ENCODE assay signal across 26 cellular contexts in genomic region chr19:33390908-33391630, GRCh38. TPM values are rescaled to one million over a fixed set of nuclear protein-coding genes. Genes with fewer than 3 reads are reported as not detected.
DNase-seq lines count a peak whose midpoint lies in the region; ATAC-seq, FAIRE-seq and TF ChIP-seq lines count a peak whose summit lies in the region.
"Had no signal": no experiment of that assay in that cellular context is flagged by ENCODE, and none has a peak within 500 bp of the region (broad histone marks: within the 10 kb centered on the region; RNA-seq: fewer than 3 reads in every experiment).

No MANE protein-coding gene starts in this region.

- intact Hi-C loops in HepG2 (cut with micrococcal nuclease; ENCODE audit: unreplicated experiment) = loop anchor here (5.0 kb wide), 1 partner anchor 89 kb away; the partner anchor contains the start of gene CEBPA
- intact Hi-C loops in sciatic nerve (cut with DNase I) = no loop called here

- H3K4me1 Mint-ChIP-seq in activated naive CD4-positive, alpha-beta T cell treated with anti-CD3 and anti-CD28 coated beads, Interleukin-2, amount 10 ng/mL, durations not matched to agents 7 days and 5 days = no peaks in the 10 kb centered on the region
- H3K4me1 Mint-ChIP-seq: activated naive CD8-positive, alpha-beta T cell treated with anti-CD3 and anti-CD28 coated beads for 36 hours; naive B cell had no signal

- no peak overlapping the region for H3K4me2 ChIP-seq in HepG2 (ENCODE audit: low read depth, low read length)
- H3K4me2 ChIP-seq: smooth muscle cell had no signal

- ATAC-seq in HepG2 (no peak), sciatic nerve (no peak), omental fat pad (ENCODE audit: low FRiP score) (no peak)
- ATAC-seq: activated CD8-positive, alpha-beta T cell treated with anti-CD3 and anti-CD28 coated beads, Interleukin-2, amount 10 ng/mL, durations not matched to agents 7 days and 5 days; activated T-cell treated with anti-CD3 and anti-CD28 coated beads, Interleukin-2, amount 50 U/mL, for 72 hours; CD8-positive, alpha-beta T cell; GM12878 had no signal

- H3K9me3 ChIP-seq in SK-N-MC (ENCODE audit: low read depth, low read length) (no peaks in the 10 kb centered on the region), HepG2 (ENCODE audit: low read length) (no peaks in the 10 kb centered on the region)
- H3K9me3 ChIP-seq: body of pancreas, stomach had no signal

- H4K20me1 ChIP-seq in HepG2 (ENCODE audit: insufficient read depth, low read length) = no peaks in the 10 kb centered on the region

- in situ Hi-C loops in GM13976 (cut with MboI; ENCODE audit: low sequenced_read_pairs, unreplicated experiment) (no loop called here), HepG2 (cut with HindIII; ENCODE audit: extremely low pct_ligation_motif_present, low pct_unique_long_range_greater_than_20kb) (no loop called here)

- H3K27ac Mint-ChIP-seq in activated naive CD4-positive, alpha-beta T cell treated with anti-CD3 and anti-CD28 coated beads, Interleukin-2, amount 10 ng/mL, durations not matched to agents 7 days and 5 days = no peak overlapping the region
- H3K27ac Mint-ChIP-seq: activated CD8-positive, alpha-beta T cell treated with anti-CD3 and anti-CD28 coated beads, Interleukin-2, amount 10 ng/mL, durations not matched to agents 7 days and 5 days; activated naive CD8-positive, alpha-beta T cell treated with anti-CD3 and anti-CD28 coated beads for 36 hours; activated T-cell treated with anti-CD3 and anti-CD28 coated beads, Interleukin-2, amount 50 U/mL, for 72 hours; CD8-positive, alpha-beta T cell; endodermal cell; naive B cell; type B pancreatic cell had no signal

- BruUV-seq in HepG2 (replicated peaks; lab: Mats Ljungman, UMichigan) = no TSS peak

- H3K27me3 Mint-ChIP-seq in activated naive CD4-positive, alpha-beta T cell treated with anti-CD3 and anti-CD28 coated beads, Interleukin-2, amount 10 ng/mL, durations not matched to agents 7 days and 5 days = no peaks in the 10 kb centered on the region
- H3K27me3 Mint-ChIP-seq: activated naive CD8-positive, alpha-beta T cell treated with anti-CD3 and anti-CD28 coated beads for 36 hours; naive B cell; type B pancreatic cell had no signal

- WGBS in HepG2 (ENCODE audit: low lambda C conversion rate) = 95% methylated on average over 9 of the region's 24 CpGs

- H3K27ac ChIP-seq in SK-N-MC (0 out of 2 replicates have a peak overlapping the region, but pooled peaks have one; percentile 62), HepG2 (ENCODE audit: extremely low read length, insufficient read depth, low read length) (peak overlapping the region; percentile 94)

- H3K36me3 ChIP-seq in SK-N-MC (ENCODE audit: insufficient read depth, low read length) = no peaks in the 10 kb centered on the region
- peaks cover 6% of the 10 kb centered on the region in 2 experiments; a peak in 4 of 5 replicates for H3K36me3 ChIP-seq in HepG2 (replicated peaks in 1 of 2; ENCODE audit: control insufficient read depth in 1 of 2, insufficient read depth in 2 of 2, low read length in 2 of 2)

- no peak overlapping the region for H3K4me3 Mint-ChIP-seq in activated naive CD4-positive, alpha-beta T cell treated with anti-CD3 and anti-CD28 coated beads, Interleukin-2, amount 10 ng/mL, durations not matched to agents 7 days and 5 days
- H3K4me3 Mint-ChIP-seq: activated CD8-positive, alpha-beta T cell treated with anti-CD3 and anti-CD28 coated beads, Interleukin-2, amount 10 ng/mL, durations not matched to agents 7 days and 5 days; activated naive CD8-positive, alpha-beta T cell treated with anti-CD3 and anti-CD28 coated beads for 36 hours; activated T-cell treated with anti-CD3 and anti-CD28 coated beads, Interleukin-2, amount 50 U/mL, for 72 hours; CD8-positive, alpha-beta T cell; endodermal cell; type B pancreatic cell had no signal

- CTCF ChIA-PET in HepG2 (lab: Yijun Ruan, JAX; ENCODE audit: low intra/inter-chr PET ratio, low total read pairs) = no interaction called here
- CTCF ChIA-PET in activated naive CD4-positive, alpha-beta T cell treated with anti-CD3 and anti-CD28 coated beads, Interleukin-2, amount 10 ng/mL, durations not matched to agents 7 days and 5 days (lab: Charles Lee) = interaction anchor here (1.2 kb wide), 1 partner anchor 155 kb away, joined by 4 read pairs; no protein-coding TSS in a partner anchor

- peaks cover 2% of the 10 kb centered on the region for H3K36me3 Mint-ChIP-seq in activated naive CD4-positive, alpha-beta T cell treated with anti-CD3 and anti-CD28 coated beads, Interleukin-2, amount 10 ng/mL, durations not matched to agents 7 days and 5 days
- H3K36me3 Mint-ChIP-seq: naive B cell, type B pancreatic cell had no signal

- POLR2A ChIA-PET in HepG2 (lab: Yijun Ruan, JAX) = interaction anchor here (1.2 to 4.7 kb wide), 5 partner anchors 8 to 92 kb away, joined by 3 to 58 read pairs (median 32); partner anchors contain the start of gene CEBPG

- H2AFZ ChIP-seq in HepG2 (ENCODE audit: low read length) = no peak overlapping the region

- peaks cover 64% of the 10 kb centered on the region for H3K4me1 ChIP-seq in HepG2 (ENCODE audit: insufficient read depth, low read length)

- no peaks in the 10 kb centered on the region for H3K9me3 Mint-ChIP-seq in activated naive CD4-positive, alpha-beta T cell treated with anti-CD3 and anti-CD28 coated beads, Interleukin-2, amount 10 ng/mL, durations not matched to agents 7 days and 5 days
- H3K9me3 Mint-ChIP-seq: activated naive CD8-positive, alpha-beta T cell treated with anti-CD3 and anti-CD28 coated beads for 36 hours; activated T-cell treated with anti-CD3 and anti-CD28 coated beads, Interleukin-2, amount 50 U/mL, for 72 hours; CD8-positive, alpha-beta T cell; endodermal cell; naive B cell; type B pancreatic cell had no signal

- no peaks in the 10 kb centered on the region for H3K27me3 ChIP-seq in HepG2 (ENCODE audit: control insufficient read depth in 1 of 2, insufficient read depth in 2 of 2, low read length in 2 of 2)
- H3K27me3 ChIP-seq: body of pancreas, stomach had no signal

- FAIRE-seq in HepG2 (lab: Jason Lieb, UNC) = no peak
- FAIRE-seq: colon, GM12878, H54 had no signal

- no peak for TF ChIP-seq CTCF in GM13976 (IDR thresholded peaks at IDR 0.05; ENCODE audit: borderline replicate concordance, control extremely low read depth, extremely low read depth, insufficient read depth, missing control alignments)
- TF ChIP-seq CTCF in HepG2 (CRISPR knock-in tag; IDR thresholded peaks at IDR 0.05) = no peak; the same call in 1 of the 2 replicates
- TF ChIP-seq CTCF in omental fat pad (IDR thresholded peaks at IDR 0.05) = no peak

- H3K9ac ChIP-seq in SK-N-MC (ENCODE audit: insufficient read length) = no peak overlapping the region
- no peak overlapping the region for H3K9ac ChIP-seq in HepG2 (ENCODE audit: insufficient read depth, low read depth, low read length)

- H3K4me3 ChIP-seq in SK-N-MC = no peak overlapping the region
- H3K4me3 ChIP-seq in HepG2 (replicated peaks in 1 of 3; ENCODE audit: insufficient read depth in 1 of 3, low read depth in 2 of 3, low read length in 3 of 3) = no peak overlapping the region
- H3K4me3 ChIP-seq: body of pancreas, GM12878, smooth muscle cell, stomach had no signal

- no peak for TF ChIP-seq RAD21 in HepG2 (CRISPR knock-in tag; IDR thresholded peaks at IDR 0.05)

- TF ChIP-seq EP300 in HepG2 (IDR thresholded peaks at IDR 0.05; ENCODE audit: low read depth in 2 of 2, low read length in 2 of 2) (no peak), HepG2 (CRISPR knock-in tag; IDR thresholded peaks at IDR 0.05; ENCODE audit: borderline replicate concordance) (no peak)

- DNase-seq in GM13976 (ENCODE audit: low spot score) (peak; percentile 29), SK-N-MC (ENCODE audit: low read depth, low spot score) (no peak), HepG2 (ENCODE audit: low spot score) (no peak), sciatic nerve (ENCODE audit: low spot score) (peak; percentile 63), NCI-H2081 (lab: John Stamatoyannopoulos, UW) (no peak), activated gamma-delta T cell (lab: John Stamatoyannopoulos, UW) (no peak), omental fat pad (ENCODE audit: low spot score) (no peak)
- DNase-seq in activated naive CD4-positive, alpha-beta T cell treated with anti-CD3 and anti-CD28 coated beads, Interleukin-2, amount 10 ng/mL, durations not matched to agents 7 days and 5 days = no peak
- DNase-seq: activated CD4-positive, CD25-positive, alpha-beta regulatory T cell treated with anti-CD3 and anti-CD28 coated beads, Interleukin-2, amount 50 U/mL, for 72 hours; activated CD8-positive, alpha-beta T cell treated with anti-CD3 and anti-CD28 coated beads, Interleukin-2, amount 10 ng/mL, durations not matched to agents 7 days and 5 days; activated naive CD8-positive, alpha-beta T cell treated with anti-CD3 and anti-CD28 coated beads for 36 hours; activated T-cell treated with anti-CD3 and anti-CD28 coated beads, Interleukin-2, amount 50 U/mL, for 72 hours; CD8-positive, alpha-beta T cell; endodermal cell; naive B cell; NCI-H510A; NK-92 treated with Interleukin-12 subunit alpha and Interleukin-12 subunit beta, amount 100 ng/mL, for 24 hours; stimulated activated CD4-positive, alpha-beta T cell treated with anti-CD3 and anti-CD28 coated beads, Interleukin-4, amount 100 ng/mL, for 4 hours; stomach; SW 1271 had no signal

- peaks cover 11% of the 10 kb centered on the region for H3K79me2 ChIP-seq in HepG2 (ENCODE audit: insufficient read depth, low read length)

- no peak for TF ChIP-seq POLR2A in HepG2 (IDR thresholded peaks at IDR 0.05; ENCODE audit: insufficient read depth in 1 of 2, low read depth in 2 of 2, low read length in 2 of 2)

RNA-seq across cellular contexts. Expression of gene CEBPG, which starts 17.6 kb away (rescaled TPM):
- 34.3 and 49.8 TPM in 2 replicates for total RNA-seq in HepG2 (2016; rRNA removed; fragmentation: Illumina TruSeq; extraction: Trizol)
- 13.2 and 14.7 TPM in 2 replicates for total RNA-seq in HepG2 (2016; cell fraction: cytosol; rRNA removed; fragmentation: Illumina TruSeq; extraction: Trizol; ENCODE audit: low read depth)
- 35.7 and 49.1 TPM in 2 replicates for total RNA-seq in HepG2 (2016; cell fraction: insoluble cytoplasmic fraction; rRNA removed; fragmentation: Illumina TruSeq; extraction: Trizol)
- total RNA-seq in HepG2 (2016; cell fraction: membrane; rRNA removed; fragmentation: Illumina TruSeq; extraction: Trizol) = 37.6 and 38.8 TPM in 2 replicates
- total RNA-seq in HepG2 (2016; cell fraction: nucleus; rRNA removed; fragmentation: Illumina TruSeq; extraction: Trizol) = 24.5 and 24.7 TPM in 2 replicates
- polyA plus RNA-seq in HepG2 (2011; rRNA removed) = 25.7 and 26.6 TPM in 2 replicates
- 16.9 and 25.6 TPM in 2 replicates for polyA plus RNA-seq in HepG2 (2011; cell fraction: cytosol; rRNA removed)
- 11.7 and 17.0 TPM in 2 replicates for polyA plus RNA-seq in HepG2 (2011; cell fraction: nucleus; rRNA removed)
- polyA plus RNA-seq in HepG2 (2012) = 34.2 and 46.3 TPM in 2 replicates
- polyA plus RNA-seq in HepG2 (2016; cell fraction: cytosol; fragmentation: Illumina TruSeq; extraction: Trizol; ENCODE audit: low read depth) = 13.2 and 15.5 TPM in 2 replicates
- 44.3 and 47.4 TPM in 2 replicates for polyA plus RNA-seq in HepG2 (2016; cell fraction: insoluble cytoplasmic fraction; fragmentation: Illumina TruSeq; extraction: Trizol; ENCODE audit: low read depth)
- 25.6 and 28.0 TPM in 2 replicates for polyA plus RNA-seq in HepG2 (2016; cell fraction: membrane; fragmentation: Illumina TruSeq; extraction: Trizol; ENCODE audit: low read depth)
- 30.5 and 35.3 TPM in 2 replicates for polyA plus RNA-seq in HepG2 (2016; cell fraction: nucleus; fragmentation: Illumina TruSeq; extraction: Trizol; ENCODE audit: insufficient read depth, low read depth)
- polyA minus RNA-seq in HepG2 (2011; rRNA and poly(A)+ RNA removed; ENCODE audit: low replicate concordance) = 14.6 and 15.2 TPM in 2 replicates
- polyA minus RNA-seq in HepG2 (2011; cell fraction: cytosol; rRNA and poly(A)+ RNA removed) = 18.9 and 25.7 TPM in 2 replicates
- 26.3 and 34.8 TPM in 2 replicates for polyA minus RNA-seq in HepG2 (2011; cell fraction: nucleus; rRNA and poly(A)+ RNA removed)
- 21.2 TPM for total RNA-seq in sciatic nerve
- 10 to 100 TPM; 19.4 to 41.1 (median 30.0) TPM for total RNA-seq in omental fat pad

Comparison
In these comparisons a context has a peak if more than half of its experiments do, and no peak if none do; other contexts are left out.
1. DNase-seq: peak in GM13976 (single experiment) and sciatic nerve (single experiment); none in SK-N-MC (single experiment), HepG2 (single experiment), NCI-H2081 (0 of 2), activated gamma-delta T cell (single experiment), omental fat pad (single experiment) and activated naive CD4-positive, alpha-beta T cell treated with anti-CD3 and anti-CD28 coated beads, Interleukin-2, amount 10 ng/mL, durations not matched to agents 7 days and 5 days (single experiment).